8 cellular contexts compared by ENCODE assay signal in the genomic region with DNA sequence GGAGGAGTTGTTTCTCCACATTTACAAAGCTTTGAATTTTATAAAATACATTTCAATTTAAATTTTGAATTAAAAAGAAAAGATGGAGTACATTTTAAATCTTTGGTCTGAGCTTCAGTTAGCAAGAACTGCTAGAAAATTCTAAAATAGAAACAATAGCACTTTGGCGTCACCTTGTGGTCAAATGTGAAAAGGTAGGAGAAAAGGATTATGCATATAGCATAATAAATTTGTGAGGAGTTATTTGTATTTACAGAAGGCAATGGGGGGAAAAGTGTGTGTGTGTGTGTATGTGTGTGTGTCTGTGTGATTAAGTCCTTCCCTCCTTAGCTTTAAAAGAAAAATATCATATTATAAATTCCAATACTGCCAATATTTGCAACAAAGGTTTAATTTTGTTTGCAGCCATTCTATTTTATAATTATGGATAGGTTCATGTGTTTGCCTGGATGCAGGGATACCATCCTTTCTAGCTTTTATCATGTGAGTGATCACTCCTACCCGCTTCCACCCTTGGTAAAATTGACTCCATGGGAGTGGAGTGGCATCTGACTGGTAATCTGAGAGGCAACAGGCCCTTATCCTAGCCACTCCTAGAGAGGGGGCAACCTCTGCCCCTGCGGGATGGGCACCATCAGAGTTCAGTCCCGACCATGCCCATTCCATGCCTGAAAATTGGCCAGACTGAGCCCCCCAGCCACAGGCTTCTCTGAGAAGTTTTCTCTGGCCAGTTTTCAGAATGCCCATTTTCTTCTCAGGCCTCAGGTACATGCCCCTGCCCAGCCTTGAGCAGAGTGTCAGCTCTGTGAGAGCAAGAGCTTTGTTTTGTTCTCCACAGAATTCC. TPM values are rescaled to one million over a fixed set of nuclear protein-coding genes. Genes with fewer than 3 reads are reported as not detected.
DNase-seq lines count a peak whose midpoint lies in the region; ATAC-seq and TF ChIP-seq lines count a peak whose summit lies in the region.

No MANE protein-coding gene starts in this region.

- 36 to 43% methylated on average over 4 of the region's 4 CpGs for WGBS in lung, 2 donors

- H3K27ac ChIP-seq in Panc1 (ENCODE audit: low read length) (no peak overlapping the region; the same call in 1 of the 2 replicates), lung (ENCODE audit: low read depth in 1 of 2, low read length in 1 of 2) (no peak overlapping the region)

- H3K4me3 ChIP-seq in Panc1 (ENCODE audit: low read depth in 2 of 2, low read length in 2 of 2) (no peak overlapping the region), lung (no peak overlapping the region)

- in situ Hi-C loops in KBM-7 (cut with MboI; ENCODE audit: low pct_unique_long_range_greater_than_20kb, low sequenced_read_pairs) (loop anchor here (25.0 kb wide), 1 partner anchor 299 kb away; no protein-coding TSS in a partner anchor), Panc1 (cut with HindIII; ENCODE audit: low pct_unique_long_range_greater_than_20kb, low sequenced_read_pairs) (no loop called here)

- POLR2A ChIA-PET in Panc1 (lab: Charles Lee) = interaction anchor here (0.7 to 0.9 kb wide), 2 partner anchors 17 to 204 kb away, joined by 4 to 5 read pairs; no protein-coding TSS in a partner anchor

- H3K36me3 ChIP-seq in Panc1 (ENCODE audit: control insufficient read depth, insufficient read depth, low read length) = no peaks in the 10 kb centered on the region
- peaks cover 4 to 7% of the 10 kb centered on the region in 2 donors for H3K36me3 ChIP-seq in lung (ENCODE audit: control insufficient read depth in 2 of 2, insufficient read depth in 2 of 2, low read length in 2 of 2)

- ATAC-seq in GM18511 (IDR thresholded peaks at IDR 0.05; ENCODE audit: unreplicated experiment) = peak; percentile 74
- ATAC-seq in Panc1 = peak; percentile 76
- ATAC-seq in lung (ENCODE audit: insufficient read depth, low FRiP score) = peak; percentile 58
- no peak for ATAC-seq in GM21576 (IDR thresholded peaks at IDR 0.05; ENCODE audit: unreplicated experiment)

- peaks cover 2% of the 10 kb centered on the region; the same call in 1 of the 2 replicates for H3K4me1 ChIP-seq in Panc1 (ENCODE audit: control insufficient read depth, insufficient read depth, low read length)
- no peaks in the 10 kb centered on the region for H3K4me1 ChIP-seq in lung (ENCODE audit: control insufficient read depth in 2 of 2, insufficient read depth in 2 of 2, low read length in 2 of 2)

- DNase-seq in CD1c-positive myeloid dendritic cell (ENCODE audit: extremely low spot score) = peak; percentile 70
- DNase-seq in KBM-7 = peak; percentile 70
- DNase-seq in Panc1 (ENCODE audit: low read depth, low spot score) = no peak
- peak; percentile 80 for DNase-seq in dedifferentiated amniotic fluid mesenchymal stem cell (ENCODE audit: extremely low spot score)
- no peak for DNase-seq in lung (ENCODE audit: low spot score)
- DNase-seq in GOT3 (lab: John Stamatoyannopoulos, UW) = no peak

- TF ChIP-seq CTCF in Panc1 (IDR thresholded peaks at IDR 0.05) (peak; percentile 90; the same call in 1 of the 2 replicates), lung (IDR thresholded peaks at IDR 0.05; ENCODE audit: control extremely low read depth, extremely low read depth) (peak; percentile 93)

- H3K9me3 ChIP-seq in Panc1 (ENCODE audit: control insufficient read depth, insufficient read depth, low read depth, low read length) (no peaks in the 10 kb centered on the region), lung (ENCODE audit: control insufficient read depth in 2 of 2, insufficient read depth in 1 of 2, low read length in 1 of 2) (no peaks in the 10 kb centered on the region)

- CTCF ChIA-PET in Panc1 (lab: Charles Lee) = interaction anchor here (0.7 to 1.7 kb wide), 7 partner anchors 10 to 303 kb away, joined by 3 to 5 read pairs (median 4); no protein-coding TSS in a partner anchor

- H3K27me3 ChIP-seq in Panc1 (ENCODE audit: control insufficient read depth, insufficient read depth, low read length) (no peaks in the 10 kb centered on the region), lung (ENCODE audit: control insufficient read depth, insufficient read depth) (no peaks in the 10 kb centered on the region)

- intact Hi-C loops in Panc1 (cut with micrococcal nuclease; ENCODE audit: unreplicated experiment) = loop anchor here (1.0 to 5.0 kb wide), 3 partner anchors 189 to 734 kb away; no protein-coding TSS in a partner anchor

- BruUV-seq in Panc1 (replicated peaks; lab: Mats Ljungman, UMichigan) = no TSS peak

RNA-seq across cellular contexts. Expression of a gene that starts 13.6 kb away (rescaled TPM):
- 61.8 TPM for total RNA-seq in Panc1 (2021; ENCODE audit: unreplicated experiment)
- polyA plus RNA-seq in Panc1 (2012; ENCODE audit: insufficient read length) = 71.4 TPM
- total RNA-seq in lung = 10 to 100 TPM in 1 of 2 donors, 1 to 10 TPM in 1; 5.1 to 29.2 TPM
- 1 to 10 TPM; 2.2 to 2.3 TPM for polyA plus RNA-seq in lung

RNA-seq across cellular contexts. Expression of a gene that starts 20.4 kb away (rescaled TPM):
- total RNA-seq in Panc1 (2021; ENCODE audit: unreplicated experiment) (44.2 TPM), lung (10 to 100 TPM; 24.1 to 55.9 TPM)
- 4.6 TPM for polyA plus RNA-seq in Panc1 (2012; ENCODE audit: insufficient read length)
- 1 to 10 TPM; 5.5 to 9.3 TPM for polyA plus RNA-seq in lung

Comparison
In these comparisons a context has a peak if more than half of its experiments do, and no peak if none do; other contexts are left out.
1. DNase-seq: peak in CD1c-positive myeloid dendritic cell (single experiment), KBM-7 (single experiment) and dedifferentiated amniotic fluid mesenchymal stem cell (single experiment); none in Panc1 (single experiment), lung (single experiment) and GOT3 (single experiment).